Comparison of ENCODE assay signal across 1 cellular context in the genomic region with DNA sequence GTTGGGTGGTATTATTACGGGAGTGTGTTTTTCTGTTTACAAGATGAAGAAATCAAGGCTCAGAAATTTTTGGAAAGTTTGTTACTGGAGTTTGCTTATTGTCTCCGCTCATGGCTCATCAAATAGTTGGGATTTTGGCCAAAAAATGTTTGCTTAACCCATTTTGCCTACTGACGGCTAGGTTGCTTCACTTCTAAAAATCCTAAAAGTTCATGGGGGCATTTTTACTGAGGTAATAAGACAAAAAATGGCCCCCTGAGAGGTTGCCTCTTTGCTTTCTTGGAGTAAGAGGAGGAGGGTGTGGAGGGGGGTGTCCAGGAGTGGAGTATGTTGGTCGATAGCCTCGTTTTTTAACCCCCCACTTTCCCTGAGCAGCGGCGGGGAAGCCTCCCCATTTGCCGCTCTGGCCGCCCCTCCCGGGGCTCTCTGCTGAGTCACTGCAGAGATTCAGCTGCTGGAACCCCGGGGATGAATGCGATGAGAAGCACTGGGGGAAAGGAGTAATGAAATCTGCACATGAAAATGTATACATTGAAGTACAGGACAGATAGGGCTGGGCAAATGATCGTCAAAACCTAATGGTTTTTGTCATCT.
A peak's percentile ranks its signal among the peaks of the same experiment; 100 is the strongest.
TF ChIP-seq lines count a peak whose summit lies in the region.

No MANE protein-coding gene starts in this region.

TF ChIP-seq in IMR-90, 13 proteins besides CTCF, POLR2A, EP300 and RAD21:
- TF ChIP-seq, protein P1, sequence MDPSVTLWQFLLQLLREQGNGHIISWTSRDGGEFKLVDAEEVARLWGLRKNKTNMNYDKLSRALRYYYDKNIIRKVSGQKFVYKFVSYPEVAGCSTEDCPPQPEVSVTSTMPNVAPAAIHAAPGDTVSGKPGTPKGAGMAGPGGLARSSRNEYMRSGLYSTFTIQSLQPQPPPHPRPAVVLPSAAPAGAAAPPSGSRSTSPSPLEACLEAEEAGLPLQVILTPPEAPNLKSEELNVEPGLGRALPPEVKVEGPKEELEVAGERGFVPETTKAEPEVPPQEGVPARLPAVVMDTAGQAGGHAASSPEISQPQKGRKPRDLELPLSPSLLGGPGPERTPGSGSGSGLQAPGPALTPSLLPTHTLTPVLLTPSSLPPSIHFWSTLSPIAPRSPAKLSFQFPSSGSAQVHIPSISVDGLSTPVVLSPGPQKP (IDR thresholded peaks at IDR 0.05; ENCODE audit: borderline replicate concordance, low read depth, low read length), result no peak
- peak; percentile 62; the same call in 1 of the 2 replicates for TF ChIP-seq NFE2L2 (IDR thresholded peaks at IDR 0.05; ENCODE audit: low read depth, low read length)
